ENCODE assay signal across 8 cellular contexts in the genomic region with DNA sequence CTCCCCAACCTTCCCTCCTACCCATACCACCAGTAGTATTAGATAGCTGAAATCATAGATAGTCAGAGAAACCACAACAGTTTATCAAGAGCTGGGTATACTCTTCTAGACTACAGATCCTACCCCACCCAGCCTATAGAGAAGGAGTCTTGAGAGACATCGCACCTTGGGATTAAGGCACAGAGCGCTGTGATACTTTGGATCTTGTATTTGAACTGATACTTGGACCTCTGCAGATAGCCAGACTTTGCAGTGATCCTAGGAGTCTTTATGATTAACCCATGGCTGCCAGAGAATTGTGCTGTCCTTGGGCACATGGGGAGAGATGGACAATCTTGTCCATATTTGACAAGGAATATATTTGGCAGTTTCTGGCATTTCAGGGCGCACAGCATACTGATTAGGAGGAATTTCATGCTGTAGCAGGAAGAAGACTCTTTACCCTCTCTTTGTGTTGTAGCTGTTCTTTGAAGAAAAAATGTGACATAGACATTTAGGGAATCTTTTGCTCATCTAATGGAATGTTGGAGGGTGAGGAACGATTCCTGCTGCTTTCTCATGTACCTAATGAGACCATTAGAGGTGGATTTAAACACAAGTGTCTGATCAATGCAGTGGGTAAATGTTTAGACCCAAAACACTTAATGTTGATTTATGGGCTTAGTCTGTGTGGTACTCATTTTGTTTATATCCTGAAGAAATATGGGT. TPM values are rescaled to one million over a fixed set of nuclear protein-coding genes. Genes with fewer than 3 reads are reported as not detected.
A peak's percentile ranks its signal among the peaks of the same experiment; 100 is the strongest.
DNase-seq lines count a peak whose midpoint lies in the region; TF ChIP-seq lines count a peak whose summit lies in the region.

No MANE protein-coding gene starts in this region.

- 17 to 19% methylated on average over 3 of the region's 4 CpGs for WGBS in mesodermal cell (ENCODE audit: insufficient coverage in 2 of 2), 2 experiments

- DNase-seq in NB4 (ENCODE audit: low read depth) (no peak), colonic mucosa (no peak), vagina (ENCODE audit: extremely low spot score in 2 of 2) (no peak), Karpas-422 (no peak), NCI-H345 (lab: John Stamatoyannopoulos, UW) (no peak)
- DNase-seq in activated CD4-positive, alpha-beta T cell treated with anti-CD3 and anti-CD28 coated beads for 48 hours: no peak

- H2AFZ ChIP-seq in Karpas-422 (ENCODE audit: low read length): no peak overlapping the region

- H3K9me3 ChIP-seq in BLaER1 treated with 17β-estradiol and CSF1 and Interleukin-3, amounts not matched to agents 10 nM and 100 nM (replicated peaks in 1 of 11): no peaks in the 10 kb centered on the region
- H3K9me3 ChIP-seq in colonic mucosa (no peaks in the 10 kb centered on the region), mesodermal cell (ENCODE audit: control insufficient read depth, low read length) (no peaks in the 10 kb centered on the region), vagina (no peaks in the 10 kb centered on the region), Karpas-422 (ENCODE audit: low read length) (no peaks in the 10 kb centered on the region)

- H3K9ac ChIP-seq in BLaER1 treated with 17β-estradiol and CSF1 and Interleukin-3, amounts not matched to agents 10 nM and 100 nM: peak overlapping the region; percentile 60 to 80 (median 74); a peak in 19 of 22 replicates
- peak overlapping the region; percentile 44 to 76 for H3K9ac ChIP-seq in colonic mucosa (ENCODE audit: low read depth in 2 of 2, low read length in 2 of 2)
- H3K9ac ChIP-seq in Karpas-422 (ENCODE audit: low read length): no peak overlapping the region

- TF ChIP-seq CTCF in NB4 (IDR thresholded peaks at IDR 0.05; ENCODE audit: low read depth, low read length) (no peak), colonic mucosa (IDR thresholded peaks at IDR 0.05) (no peak), vagina (IDR thresholded peaks at IDR 0.05) (no peak)

- H3K79me2 ChIP-seq in Karpas-422 (ENCODE audit: low read length): no peaks in the 10 kb centered on the region

- no peak for TF ChIP-seq POLR2A in NB4 (IDR thresholded peaks at IDR 0.05; ENCODE audit: extremely low read depth, insufficient read length)
- TF ChIP-seq POLR2A in vagina (IDR thresholded peaks at IDR 0.05): no peak

- H3K4me3 ChIP-seq in BLaER1 treated with 17β-estradiol and CSF1 and Interleukin-3, amounts not matched to agents 10 nM and 100 nM: peak overlapping the region; percentile 56 to 72 (median 60)
- H3K4me3 ChIP-seq in NB4 (ENCODE audit: low read depth, low read length): peak overlapping the region; percentile 54
- peak overlapping the region; percentile 43 for H3K4me3 ChIP-seq in colonic mucosa
- H3K4me3 ChIP-seq in mesodermal cell (ENCODE audit: extremely low read depth, insufficient read depth, low read length, poor library complexity, severe bottlenecking): peak overlapping the region; percentile 74
- H3K4me3 ChIP-seq in vagina: peak overlapping the region; percentile 34 to 54
- no peak overlapping the region for H3K4me3 ChIP-seq in Karpas-422 (ENCODE audit: low read length)

- no peaks in the 10 kb centered on the region for H3K9me2 ChIP-seq in Karpas-422 (replicated peaks; ENCODE audit: insufficient read depth, low read length)

- no peaks in the 10 kb centered on the region for H4K20me1 ChIP-seq in BLaER1 treated with 17β-estradiol and CSF1 and Interleukin-3, amounts not matched to agents 10 nM and 100 nM
- H4K20me1 ChIP-seq in Karpas-422 (ENCODE audit: insufficient read depth, low read depth, low read length): no peaks in the 10 kb centered on the region

- intact Hi-C loops in colonic mucosa (cut with DNase I) (no loop called here), vagina (cut with DNase I) (no loop called here)

- H3K4me1 ChIP-seq in BLaER1 treated with 17β-estradiol and CSF1 and Interleukin-3, amounts not matched to agents 10 nM and 100 nM: peaks cover 17 to 58% (median 34%) of the 10 kb centered on the region in 10 experiments
- H3K4me1 ChIP-seq in colonic mucosa: peaks cover 4% of the 10 kb centered on the region
- H3K4me1 ChIP-seq in mesodermal cell (ENCODE audit: control insufficient read depth, insufficient read depth, low read length, poor library complexity, severe bottlenecking): peaks cover 59% of the 10 kb centered on the region
- peaks cover 66% of the 10 kb centered on the region for H3K4me1 ChIP-seq in vagina
- H3K4me1 ChIP-seq in Karpas-422 (ENCODE audit: low read length): no peaks in the 10 kb centered on the region

- H3K36me3 ChIP-seq in BLaER1 treated with 17β-estradiol and CSF1 and Interleukin-3, amounts not matched to agents 10 nM and 100 nM: no peaks in the 10 kb centered on the region
- no peaks in the 10 kb centered on the region for H3K36me3 ChIP-seq in colonic mucosa
- peaks cover 13% of the 10 kb centered on the region for H3K36me3 ChIP-seq in mesodermal cell (ENCODE audit: control insufficient read depth, insufficient read depth, low read length)
- H3K36me3 ChIP-seq in vagina: no peaks in the 10 kb centered on the region
- H3K36me3 ChIP-seq in Karpas-422 (ENCODE audit: insufficient read depth, low read length): no peaks in the 10 kb centered on the region

- H3K27ac ChIP-seq in BLaER1 treated with 17β-estradiol and CSF1 and Interleukin-3, amounts not matched to agents 10 nM and 100 nM: peak overlapping the region in 6 of 11 experiments; percentile 38 to 73 (median 66); a peak in 10 of 22 replicates
- H3K27ac ChIP-seq in colonic mucosa (peak overlapping the region; percentile 77), mesodermal cell (ENCODE audit: low read depth, low read length, severe bottlenecking) (peak overlapping the region; percentile 90), vagina (peak overlapping the region; percentile 91), Karpas-422 (ENCODE audit: low read length) (no peak overlapping the region)

- H3K4me2 ChIP-seq in BLaER1 treated with 17β-estradiol and CSF1 and Interleukin-3, amounts not matched to agents 10 nM and 100 nM: peak overlapping the region; percentile 52 to 86 (median 74)
- H3K4me2 ChIP-seq in Karpas-422 (ENCODE audit: low read depth, low read length, poor library complexity, severe bottlenecking): no peak overlapping the region

- H3K27me3 ChIP-seq in BLaER1 treated with 17β-estradiol and CSF1 and Interleukin-3, amounts not matched to agents 10 nM and 100 nM: no peaks in the 10 kb centered on the region
- no peaks in the 10 kb centered on the region for H3K27me3 ChIP-seq in colonic mucosa
- no peaks in the 10 kb centered on the region for H3K27me3 ChIP-seq in vagina
- no peaks in the 10 kb centered on the region for H3K27me3 ChIP-seq in Karpas-422 (ENCODE audit: low read length)

RNA-seq across cellular contexts. Expression of gene RBMS2, which starts 1.0 kb away (rescaled TPM):
- total RNA-seq in colonic mucosa: 10 to 100 TPM; 16.8 to 42.7 TPM
- polyA plus RNA-seq in mesodermal cell (2013, experiment 1 of 2): 29.3 TPM
- polyA plus RNA-seq in mesodermal cell (2013, experiment 2 of 2): 24.6 TPM
- total RNA-seq in vagina: 20.6 TPM
- 0.54 and 3.7 TPM in 2 replicates for total RNA-seq in Karpas-422 (2014; rRNA removed; shearing (Covaris generic); ENCODE audit: low replicate concordance)

RNA-seq across cellular contexts. Expression of gene GLS2, which starts 34.7 kb away (rescaled TPM):
- total RNA-seq in colonic mucosa (1 to 10 TPM; 1.7 to 3.0 TPM), vagina (5.2 TPM)
- 0.81 TPM for polyA plus RNA-seq in mesodermal cell (2013, experiment 1 of 2)
- 0.25 TPM for polyA plus RNA-seq in mesodermal cell (2013, experiment 2 of 2)
- not detected in 2 replicates for total RNA-seq in Karpas-422 (2014; rRNA removed; shearing (Covaris generic); ENCODE audit: low replicate concordance)

RNA-seq across cellular contexts. Expression of gene SPRYD4, which starts 54.3 kb away (rescaled TPM):
- total RNA-seq in colonic mucosa: 1 to 10 TPM; 4.0 to 4.2 TPM
- 1.00 TPM for polyA plus RNA-seq in mesodermal cell (2013, experiment 1 of 2)
- polyA plus RNA-seq in mesodermal cell (2013, experiment 2 of 2): 0.91 TPM
- total RNA-seq in vagina: 1.7 TPM
- 3.4 and 4.6 TPM in 2 replicates for total RNA-seq in Karpas-422 (2014; rRNA removed; shearing (Covaris generic); ENCODE audit: low replicate concordance)
